11 cellular contexts compared by ENCODE assay signal in genomic region chr1:9448132-9449105, GRCh38.
DNase-seq lines count a peak whose midpoint lies in the region; ATAC-seq, FAIRE-seq and TF ChIP-seq lines count a peak whose summit lies in the region.
"Had no signal": no experiment of that assay in that cellular context is flagged by ENCODE, and none has a peak within 500 bp of the region (broad histone marks: within the 10 kb centered on the region; RNA-seq: fewer than 3 reads in every experiment).

No MANE protein-coding gene starts in this region.

- H2AFZ ChIP-seq in GM12878 (ENCODE audit: control insufficient read depth, low read depth, low read length), result no peak overlapping the region
- no peak overlapping the region for H2AFZ ChIP-seq in HepG2 (ENCODE audit: low read length)
- no peak overlapping the region for H2AFZ ChIP-seq in MM.1S (ENCODE audit: low read length)

- H3K4me1 Mint-ChIP-seq in MCF 10A (ENCODE audit: insufficient read depth, unreplicated experiment), result peaks cover 19% of the 10 kb centered on the region
- no peaks in the 10 kb centered on the region for H3K4me1 Mint-ChIP-seq in activated CD4-positive, alpha-beta memory T cell treated with anti-CD3 and anti-CD28 coated beads for 36 hours (ENCODE audit: low read depth)

- H3K27me3 Mint-ChIP-seq in MCF 10A (ENCODE audit: insufficient read depth, unreplicated experiment), result no peaks in the 10 kb centered on the region
- H3K27me3 Mint-ChIP-seq in activated CD4-positive, alpha-beta memory T cell treated with anti-CD3 and anti-CD28 coated beads for 36 hours, result no peaks in the 10 kb centered on the region

- no peak overlapping the region for H3K4me2 ChIP-seq in GM12878 (ENCODE audit: control insufficient read depth, insufficient read depth)
- H3K4me2 ChIP-seq in HepG2 (ENCODE audit: low read depth, low read length), result peak overlapping the region; percentile 71
- no peak overlapping the region for H3K4me2 ChIP-seq in MM.1S (ENCODE audit: low read depth, low read length)

- H3K4me1 ChIP-seq in breast epithelium (no peaks in the 10 kb centered on the region), GM12878 (ENCODE audit: control insufficient read depth, insufficient read depth, low read length) (0 out of 2 replicates have a peak, but pooled peaks cover 3% of the 10 kb centered on the region), HepG2 (ENCODE audit: insufficient read depth, low read length) (peaks cover 80% of the 10 kb centered on the region), vagina (peaks cover 28% of the 10 kb centered on the region), MM.1S (ENCODE audit: low read length) (no peaks in the 10 kb centered on the region)

- H3K9me3 ChIP-seq in breast epithelium (no peaks in the 10 kb centered on the region), GM12878 (replicated peaks; ENCODE audit: control insufficient read depth, insufficient read depth, low read length) (no peaks in the 10 kb centered on the region), HepG2 (ENCODE audit: low read length) (no peaks in the 10 kb centered on the region), vagina (no peaks in the 10 kb centered on the region), MM.1S (replicated peaks; ENCODE audit: insufficient read depth, low read length) (no peaks in the 10 kb centered on the region)

- POLR2A ChIA-PET in MCF 10A (lab: Yijun Ruan, JAX) (interaction anchor here (0.7 to 14.7 kb wide), 11 partner anchors 10 to 170 kb away, joined by 3 to 196 read pairs (median 6); no protein-coding TSS in a partner anchor), GM12878 (lab: Charles Lee) (no interaction called here), HepG2 (lab: Yijun Ruan, JAX) (interaction anchor here (1.8 kb wide), 1 partner anchor 8 kb away, joined by 6 read pairs; no protein-coding TSS in a partner anchor)
- POLR2A ChIA-PET in activated CD4-positive, alpha-beta memory T cell treated with anti-CD3 and anti-CD28 coated beads for 36 hours (lab: Charles Lee), result no interaction called here

- H3K4me3 Mint-ChIP-seq in MCF 10A (ENCODE audit: unreplicated experiment), result no peak overlapping the region
- H3K4me3 Mint-ChIP-seq in activated CD4-positive, alpha-beta memory T cell treated with anti-CD3 and anti-CD28 coated beads for 36 hours, result no peak overlapping the region

- no peaks in the 10 kb centered on the region for H3K9me3 Mint-ChIP-seq in MCF 10A (ENCODE audit: unreplicated experiment)
- no peaks in the 10 kb centered on the region for H3K9me3 Mint-ChIP-seq in activated CD4-positive, alpha-beta memory T cell treated with anti-CD3 and anti-CD28 coated beads for 36 hours

- TF ChIP-seq RAD21 in GM12878 (IDR thresholded peaks at IDR 0.05; ENCODE audit: insufficient read depth, low read depth, low read length) (no peak), HepG2 (CRISPR knock-in tag; IDR thresholded peaks at IDR 0.05) (peak; percentile 50)

- H3K36me3 ChIP-seq in breast epithelium (no peaks in the 10 kb centered on the region), GM12878 (ENCODE audit: control insufficient read depth in 2 of 2, insufficient read depth in 2 of 2, low read length in 1 of 2) (no peaks in the 10 kb centered on the region), HepG2 (replicated peaks in 1 of 2; ENCODE audit: control insufficient read depth in 1 of 2, insufficient read depth in 2 of 2, low read length in 2 of 2) (no peaks in the 10 kb centered on the region), vagina (no peaks in the 10 kb centered on the region), MM.1S (replicated peaks; ENCODE audit: insufficient read depth, low read length) (no peaks in the 10 kb centered on the region)

- no peak overlapping the region for H3K9ac ChIP-seq in GM12878 (ENCODE audit: control insufficient read depth, insufficient read depth, low read length)
- H3K9ac ChIP-seq in HepG2 (ENCODE audit: insufficient read depth, low read depth, low read length), result no peak overlapping the region; the same call in 1 of the 2 replicates
- no peak overlapping the region for H3K9ac ChIP-seq in MM.1S (ENCODE audit: low read length)

- TF ChIP-seq CTCF in breast epithelium (IDR thresholded peaks at IDR 0.05) (no peak), MCF 10A (IDR thresholded peaks at IDR 0.05; ENCODE audit: unreplicated experiment) (no peak), GM12878 (IDR thresholded peaks at IDR 0.05 in 2 of 3, conservative IDR thresholded peaks at IDR 0.05 in 1 of 3; ENCODE audit: control insufficient read depth in 2 of 3, extremely low read depth in 1 of 3, insufficient read depth in 1 of 3, low read depth in 3 of 3, low read length in 3 of 3) (peak in 1 of 3 experiments; percentile 9; a peak in 1 of 6 replicates), HepG2 (CRISPR knock-in tag; IDR thresholded peaks at IDR 0.05) (peak; percentile 60), vagina (IDR thresholded peaks at IDR 0.05) (no peak), MM.1S (IDR thresholded peaks at IDR 0.05; ENCODE audit: low read length) (no peak)

- SMC1A ChIA-PET in GM12878 (lab: Charles Lee; ENCODE audit: uncharacterized antibody, unreplicated experiment), result interaction anchor here (1.7 kb wide), 1 partner anchor 159 kb away, joined by 4 read pairs; no protein-coding TSS in a partner anchor

- BruUV-seq in MCF 10A (replicated peaks; lab: Mats Ljungman, UMichigan) (no TSS peak), GM12878 (replicated peaks; lab: Mats Ljungman, UMichigan) (no TSS peak), HepG2 (replicated peaks; lab: Mats Ljungman, UMichigan) (no TSS peak)

- CTCF ChIA-PET in MCF 10A (lab: Yijun Ruan, JAX) (interaction anchor here (0.9 to 2.6 kb wide), 2 partner anchors 10 to 182 kb away, joined by 3 to 7 read pairs; no protein-coding TSS in a partner anchor), GM12878 (lab: Yijun Ruan, JAX) (interaction anchor here (1.0 to 2.7 kb wide), 2 partner anchors 9 to 159 kb away, joined by 3 to 13 read pairs; no protein-coding TSS in a partner anchor), HepG2 (lab: Yijun Ruan, JAX; ENCODE audit: low intra/inter-chr PET ratio, low total read pairs) (no interaction called here)
- CTCF ChIA-PET in activated CD4-positive, alpha-beta memory T cell treated with anti-CD3 and anti-CD28 coated beads for 36 hours (lab: Charles Lee), result interaction anchor here (1.3 kb wide), 1 partner anchor 154 kb away, joined by 3 read pairs; no protein-coding TSS in a partner anchor

- H3F3A ChIP-seq in MM.1S (ENCODE audit: insufficient read depth, low read length), result no peaks in the 10 kb centered on the region

- H4K20me1 ChIP-seq in GM12878 (ENCODE audit: control insufficient read depth, insufficient read depth) (no peaks in the 10 kb centered on the region), HepG2 (ENCODE audit: insufficient read depth, low read length) (no peaks in the 10 kb centered on the region), MM.1S (ENCODE audit: insufficient read depth, low read length) (no peaks in the 10 kb centered on the region)

- DNase-seq in breast epithelium (ENCODE audit: low spot score in 2 of 2), result no peak
- DNase-seq in MCF 10A (ENCODE audit: unreplicated experiment), result no peak
- DNase-seq in GM12878 (ENCODE audit: low read depth, low spot score), result no peak
- no peak for DNase-seq in HepG2 (ENCODE audit: low spot score)
- DNase-seq in vagina (ENCODE audit: extremely low spot score in 2 of 2), result no peak
- no peak for DNase-seq in ecto neural progenitor cell (ENCODE audit: low spot score)
- no peak for DNase-seq in MM.1S
- no peak for DNase-seq in activated CD4-positive, alpha-beta memory T cell treated with anti-CD3 and anti-CD28 coated beads for 36 hours
- DNase-seq: NCI-H69, small intestine had no signal

- peaks cover 5% of the 10 kb centered on the region for H3K36me3 Mint-ChIP-seq in MCF 10A (ENCODE audit: insufficient read depth, unreplicated experiment)
- no peaks in the 10 kb centered on the region for H3K36me3 Mint-ChIP-seq in activated CD4-positive, alpha-beta memory T cell treated with anti-CD3 and anti-CD28 coated beads for 36 hours

- H3K27me3 ChIP-seq in breast epithelium (no peaks in the 10 kb centered on the region), GM12878 (replicated peaks in 1 of 2; ENCODE audit: control insufficient read depth in 2 of 2, insufficient read depth in 2 of 2, low read length in 1 of 2) (no peaks in the 10 kb centered on the region), HepG2 (ENCODE audit: control insufficient read depth in 1 of 2, insufficient read depth in 2 of 2, low read length in 2 of 2) (no peaks in the 10 kb centered on the region; a peak in 1 of 5 replicates), vagina (no peaks in the 10 kb centered on the region), MM.1S (replicated peaks; ENCODE audit: insufficient read depth, low read length) (no peaks in the 10 kb centered on the region; the same call in 1 of the 2 replicates)

- H3K27ac ChIP-seq in breast epithelium (peak overlapping the region; percentile 22 to 29), GM12878 (ENCODE audit: control insufficient read depth, insufficient read depth) (no peak overlapping the region), HepG2 (ENCODE audit: extremely low read length, insufficient read depth, low read length) (no peak overlapping the region), vagina (peak overlapping the region; percentile 63), MM.1S (ENCODE audit: low read length) (no peak overlapping the region)

- WGBS in GM12878 (ENCODE audit: insufficient coverage, insufficient replicate concordance, low lambda C conversion rate, missing lambda C conversion rate), result 42% methylated on average over 15 of the region's 15 CpGs
- 9% methylated on average over 11 of the region's 15 CpGs for WGBS in HepG2 (ENCODE audit: low lambda C conversion rate)

- TF ChIP-seq POLR2A in breast epithelium (IDR thresholded peaks at IDR 0.05) (no peak), GM12878 (IDR thresholded peaks at IDR 0.05; ENCODE audit: low read depth, low read length) (no peak), HepG2 (IDR thresholded peaks at IDR 0.05; ENCODE audit: insufficient read depth in 1 of 2, low read depth in 2 of 2, low read length in 2 of 2) (no peak), vagina (IDR thresholded peaks at IDR 0.05) (no peak)

- TF ChIP-seq EP300 in GM12878 (IDR thresholded peaks at IDR 0.05; ENCODE audit: borderline replicate concordance in 1 of 2, control insufficient read depth in 1 of 2, low read depth in 2 of 2, low read length in 2 of 2), result no peak
- TF ChIP-seq EP300 in HepG2 (IDR thresholded peaks at IDR 0.05; ENCODE audit: low read depth in 2 of 2, low read length in 2 of 2), result no peak
- TF ChIP-seq EP300 in HepG2 (CRISPR knock-in tag; IDR thresholded peaks at IDR 0.05; ENCODE audit: borderline replicate concordance), result no peak

- in situ Hi-C loops in GM12878 (cut with MboI), result no loop called here
- in situ Hi-C loops in HepG2 (cut with HindIII; ENCODE audit: extremely low pct_ligation_motif_present, low pct_unique_long_range_greater_than_20kb), result no loop called here

- no peak overlapping the region for H3K27ac Mint-ChIP-seq in MCF 10A (ENCODE audit: low read depth, unreplicated experiment)
- no peak overlapping the region for H3K27ac Mint-ChIP-seq in activated CD4-positive, alpha-beta memory T cell treated with anti-CD3 and anti-CD28 coated beads for 36 hours

- H3K4me3 ChIP-seq in breast epithelium, result no peak overlapping the region
- no peak overlapping the region for H3K4me3 ChIP-seq in GM12878
- H3K4me3 ChIP-seq in HepG2 (replicated peaks in 1 of 3; ENCODE audit: insufficient read depth in 1 of 3, low read depth in 2 of 3, low read length in 3 of 3), result peak overlapping the region; percentile 21 to 40 (median 22); a peak in 5 of 6 replicates
- H3K4me3 ChIP-seq in vagina, result no peak overlapping the region
- H3K4me3 ChIP-seq in MM.1S (ENCODE audit: low read length), result no peak overlapping the region

- RAD21 ChIA-PET in GM12878 (lab: Charles Lee; ENCODE audit: unreplicated experiment), result interaction anchor here (0.7 to 1.5 kb wide), 4 partner anchors 24 to 184 kb away, joined by 3 read pairs; no protein-coding TSS in a partner anchor

- FAIRE-seq in GM12878 (lab: Jason Lieb, UNC) (no peak), HepG2 (lab: Jason Lieb, UNC) (no peak)
- FAIRE-seq: bronchial epithelial cell, small intestine had no signal

- intact Hi-C loops in breast epithelium (cut with DNase I; ENCODE audit: low total_unique reads) (no loop called here), MCF 10A (cut with micrococcal nuclease) (no loop called here), GM12878 (cut with micrococcal nuclease; ENCODE audit: unreplicated experiment) (no loop called here), HepG2 (cut with micrococcal nuclease; ENCODE audit: unreplicated experiment) (loop anchor here (2.0 kb wide), 1 partner anchor 20 kb away; no protein-coding TSS in a partner anchor), vagina (cut with DNase I) (no loop called here)
- intact Hi-C loops in activated CD4-positive, alpha-beta memory T cell treated with anti-CD3 and anti-CD28 coated beads for 36 hours (cut with micrococcal nuclease), result no loop called here

- no peaks in the 10 kb centered on the region for H3K9me2 ChIP-seq in MM.1S (replicated peaks; ENCODE audit: insufficient read depth, low read length)

- ATAC-seq in GM12878 (no peak), HepG2 (peak; percentile 48; the same call in 2 of the 3 replicates)

- H3K79me2 ChIP-seq in GM12878 (ENCODE audit: control insufficient read depth, insufficient read depth, low read length) (no peaks in the 10 kb centered on the region), HepG2 (ENCODE audit: insufficient read depth, low read length) (no peaks in the 10 kb centered on the region), MM.1S (ENCODE audit: low read length) (no peaks in the 10 kb centered on the region)

Comparison
In these comparisons a context has a peak if more than half of its experiments do, and no peak if none do; other contexts are left out.
1. H3K27ac ChIP-seq: peak in breast epithelium (2 of 2) and vagina (single experiment); none in GM12878 (single experiment), HepG2 (single experiment) and MM.1S (single experiment).
2. H3K4me3 ChIP-seq: peak in HepG2 (3 of 3); none in breast epithelium (0 of 3), GM12878 (single experiment), vagina (0 of 2) and MM.1S (single experiment).
3. POLR2A ChIA-PET loops: an anchor here in MCF 10A (0.7 to 14.7 kb wide) and HepG2 (1.8 kb wide); none called in GM12878 and activated CD4-positive, alpha-beta memory T cell treated with anti-CD3 and anti-CD28 coated beads for 36 hours.